ENCODE assay signal across 8 cellular contexts in genomic region chr6:33213166-33213988, GRCh38. TPM values are rescaled to one million over a fixed set of nuclear protein-coding genes. Genes with fewer than 3 reads are reported as not detected.
A peak's percentile ranks its signal among the peaks of the same experiment; 100 is the strongest.
DNase-seq lines count a peak whose midpoint lies in the region; ATAC-seq and TF ChIP-seq lines count a peak whose summit lies in the region.

No MANE protein-coding gene starts in this region.

- peaks cover 39% of the 10 kb centered on the region for H3K36me3 Mint-ChIP-seq in activated naive CD4-positive, alpha-beta T cell treated with anti-CD3 and anti-CD28 coated beads, Interleukin-2, amount 10 ng/mL, durations not matched to agents 7 days and 5 days
- peaks cover 20% of the 10 kb centered on the region for H3K36me3 Mint-ChIP-seq in activated CD8-positive, alpha-beta T cell treated with anti-CD3 and anti-CD28 coated beads for 36 hours (ENCODE audit: low read depth)

- intact Hi-C loops in activated CD8-positive, alpha-beta T cell treated with anti-CD3 and anti-CD28 coated beads for 36 hours (cut with micrococcal nuclease) = loop anchor here (5.0 kb wide), 1 partner anchor 34 kb away; no protein-coding TSS in a partner anchor
- intact Hi-C loops in cardiac septum (cut with DNase I) = loop anchor here (2.0 kb wide), 1 partner anchor 35 kb away; no protein-coding TSS in a partner anchor

- H3K27me3 Mint-ChIP-seq in activated naive CD4-positive, alpha-beta T cell treated with anti-CD3 and anti-CD28 coated beads, Interleukin-2, amount 10 ng/mL, durations not matched to agents 7 days and 5 days = peaks cover 63% of the 10 kb centered on the region
- H3K27me3 Mint-ChIP-seq in activated CD8-positive, alpha-beta T cell treated with anti-CD3 and anti-CD28 coated beads for 36 hours = no peaks in the 10 kb centered on the region

- peak; percentile 34 for ATAC-seq in activated CD8-positive, alpha-beta T cell treated with anti-CD3 and anti-CD28 coated beads for 36 hours
- ATAC-seq in GM21390 (IDR thresholded peaks at IDR 0.05; ENCODE audit: unreplicated experiment) (no peak), GM18505 (IDR thresholded peaks at IDR 0.05; ENCODE audit: unreplicated experiment) (no peak), HG02763 (IDR thresholded peaks at IDR 0.05; ENCODE audit: unreplicated experiment) (no peak)

- H3K27ac Mint-ChIP-seq in activated naive CD4-positive, alpha-beta T cell treated with anti-CD3 and anti-CD28 coated beads, Interleukin-2, amount 10 ng/mL, durations not matched to agents 7 days and 5 days = no peak overlapping the region
- peak overlapping the region; percentile 37 for H3K27ac Mint-ChIP-seq in activated CD8-positive, alpha-beta T cell treated with anti-CD3 and anti-CD28 coated beads for 36 hours

- peak overlapping the region; percentile 12 for H3K4me3 Mint-ChIP-seq in activated naive CD4-positive, alpha-beta T cell treated with anti-CD3 and anti-CD28 coated beads, Interleukin-2, amount 10 ng/mL, durations not matched to agents 7 days and 5 days
- peak overlapping the region; percentile 75 for H3K4me3 Mint-ChIP-seq in activated CD8-positive, alpha-beta T cell treated with anti-CD3 and anti-CD28 coated beads for 36 hours

- CTCF ChIA-PET in activated naive CD4-positive, alpha-beta T cell treated with anti-CD3 and anti-CD28 coated beads, Interleukin-2, amount 10 ng/mL, durations not matched to agents 7 days and 5 days (lab: Charles Lee) = interaction anchor here (1.7 kb wide), 1 partner anchor 35 kb away, joined by 6 read pairs; no protein-coding TSS in a partner anchor
- CTCF ChIA-PET in activated CD8-positive, alpha-beta T cell treated with anti-CD3 and anti-CD28 coated beads for 36 hours (lab: Charles Lee) = interaction anchor here (1.3 kb wide), 1 partner anchor 35 kb away, joined by 6 read pairs; no protein-coding TSS in a partner anchor

- H3K9me3 Mint-ChIP-seq in activated naive CD4-positive, alpha-beta T cell treated with anti-CD3 and anti-CD28 coated beads, Interleukin-2, amount 10 ng/mL, durations not matched to agents 7 days and 5 days = no peaks in the 10 kb centered on the region
- no peaks in the 10 kb centered on the region for H3K9me3 Mint-ChIP-seq in activated CD8-positive, alpha-beta T cell treated with anti-CD3 and anti-CD28 coated beads for 36 hours

- TF ChIP-seq CTCF in activated CD8-positive, alpha-beta T cell treated with anti-CD3 and anti-CD28 coated beads for 36 hours (IDR thresholded peaks at IDR 0.05) = no peak

- POLR2A ChIA-PET in activated CD8-positive, alpha-beta T cell treated with anti-CD3 and anti-CD28 coated beads for 36 hours (lab: Charles Lee) = interaction anchor here (1.1 to 1.7 kb wide), 3 partner anchors 9 to 59 kb away, joined by 3 to 8 read pairs (median 3); partner anchors contain the start of gene HSD17B8

- no peak for DNase-seq in activated naive CD4-positive, alpha-beta T cell treated with anti-CD3 and anti-CD28 coated beads, Interleukin-2, amount 10 ng/mL, durations not matched to agents 7 days and 5 days
- DNase-seq in activated naive CD4-positive, alpha-beta T cell (lab: John Stamatoyannopoulos, UW) = no peak
- peak; percentile 54 for DNase-seq in activated CD8-positive, alpha-beta T cell treated with anti-CD3 and anti-CD28 coated beads for 36 hours
- DNase-seq in cardiac septum (ENCODE audit: low spot score) (peak; percentile 74), retina (peak; percentile 62)

- peaks cover 42% of the 10 kb centered on the region for H3K4me1 Mint-ChIP-seq in activated naive CD4-positive, alpha-beta T cell treated with anti-CD3 and anti-CD28 coated beads, Interleukin-2, amount 10 ng/mL, durations not matched to agents 7 days and 5 days
- H3K4me1 Mint-ChIP-seq in activated CD8-positive, alpha-beta T cell treated with anti-CD3 and anti-CD28 coated beads for 36 hours (ENCODE audit: low read depth) = peaks cover 72% of the 10 kb centered on the region

- no peak for TF ChIP-seq POLR2A in GM18505 (IDR thresholded peaks at IDR 0.05; ENCODE audit: borderline replicate concordance, extremely low read depth, insufficient read depth, insufficient read length)

RNA-seq across cellular contexts. Expression of gene RING1, which starts 5.1 kb away (rescaled TPM):
- total RNA-seq in activated CD8-positive, alpha-beta T cell treated with anti-CD3 and anti-CD28 coated beads for 36 hours = 10 to 100 TPM; 26.8 to 27.5 TPM
- 24.5 TPM for total RNA-seq in cardiac septum

RNA-seq across cellular contexts. Expression of gene HSD17B8, which starts 8.9 kb away (rescaled TPM):
- total RNA-seq in activated CD8-positive, alpha-beta T cell treated with anti-CD3 and anti-CD28 coated beads for 36 hours = 10 to 100 TPM; 40.6 to 42.0 TPM
- 9.9 TPM for total RNA-seq in cardiac septum

RNA-seq across cellular contexts. Expression of gene SLC39A7, which starts 12.7 kb away (rescaled TPM):
- total RNA-seq in activated CD8-positive, alpha-beta T cell treated with anti-CD3 and anti-CD28 coated beads for 36 hours = 10 to 100 TPM; 43.1 to 43.3 TPM
- total RNA-seq in cardiac septum = 62.4 TPM

RNA-seq across cellular contexts. Expression of gene RXRB, which starts 12.9 kb away (rescaled TPM):
- 10 to 100 TPM; 41.2 to 41.9 TPM for total RNA-seq in activated CD8-positive, alpha-beta T cell treated with anti-CD3 and anti-CD28 coated beads for 36 hours
- total RNA-seq in cardiac septum = 33.5 TPM

RNA-seq across cellular contexts. Expression of gene COL11A2, which starts 21.1 kb away (rescaled TPM):
- total RNA-seq in activated CD8-positive, alpha-beta T cell treated with anti-CD3 and anti-CD28 coated beads for 36 hours = 1 to 10 TPM; 1.3 to 1.4 TPM
- total RNA-seq in cardiac septum = 1.7 TPM

Comparison
In these comparisons a context has a peak if more than half of its experiments do, and no peak if none do; other contexts are left out.
1. DNase-seq: peak in activated CD8-positive, alpha-beta T cell treated with anti-CD3 and anti-CD28 coated beads for 36 hours (single experiment), cardiac septum (single experiment) and retina (single experiment); none in activated naive CD4-positive, alpha-beta T cell treated with anti-CD3 and anti-CD28 coated beads, Interleukin-2, amount 10 ng/mL, durations not matched to agents 7 days and 5 days (single experiment) and activated naive CD4-positive, alpha-beta T cell (0 of 4).